In genomic region chr11:94974178-94974577, GRCh38 we compare ENCODE assay signal across 8 cellular contexts.
A peak's percentile ranks its signal among the peaks of the same experiment; 100 is the strongest.
DNase-seq lines count a peak whose midpoint lies in the region; ATAC-seq and TF ChIP-seq lines count a peak whose summit lies in the region.

No MANE protein-coding gene starts in this region.

- peak overlapping the region in 10 of 11 experiments; percentile 83 to 93 (median 90); a peak in 16 of 22 replicates for H3K27ac ChIP-seq in BLaER1 treated with 17β-estradiol and CSF1 and Interleukin-3, amounts not matched to agents 10 nM and 100 nM

- peak overlapping the region; percentile 90 to 98 (median 95); a peak in 20 of 22 replicates for H3K9ac ChIP-seq in BLaER1 treated with 17β-estradiol and CSF1 and Interleukin-3, amounts not matched to agents 10 nM and 100 nM
- H3K9ac ChIP-seq in endocrine pancreas (ENCODE audit: control insufficient read depth, insufficient read depth, low read length) = peak overlapping the region; percentile 89

- peak overlapping the region; percentile 99 for H2AFZ ChIP-seq in neuron (ENCODE audit: low read depth, low read length)

- peak overlapping the region; percentile 94 to 100 (median 96) for H3K4me3 ChIP-seq in BLaER1 treated with 17β-estradiol and CSF1 and Interleukin-3, amounts not matched to agents 10 nM and 100 nM
- H3K4me3 ChIP-seq in NB4 (ENCODE audit: low read depth, low read length) = peak overlapping the region; percentile 92
- peak overlapping the region; percentile 93 for H3K4me3 ChIP-seq in endocrine pancreas (ENCODE audit: control insufficient read depth, insufficient read depth, low read length)
- peak overlapping the region; percentile 100 for H3K4me3 ChIP-seq in neuron (ENCODE audit: low read length)

- peaks cover 0 to 7% (median 0%) of the 10 kb centered on the region in 11 experiments; a peak in 2 of 22 replicates for H3K9me3 ChIP-seq in BLaER1 treated with 17β-estradiol and CSF1 and Interleukin-3, amounts not matched to agents 10 nM and 100 nM (replicated peaks in 1 of 11)
- H3K9me3 ChIP-seq in endocrine pancreas (ENCODE audit: control insufficient read depth, low read length) (no peaks in the 10 kb centered on the region), neuron (ENCODE audit: low read length) (no peaks in the 10 kb centered on the region)

- DNase-seq in NB4 (ENCODE audit: low read depth) = no peak
- no peak for DNase-seq in GM19238 (ENCODE audit: insufficient read length, low spot score)
- DNase-seq in cerebellar cortex (ENCODE audit: low spot score) = no peak

- TF ChIP-seq POLR2A in NB4 (IDR thresholded peaks at IDR 0.05; ENCODE audit: extremely low read depth, insufficient read length) = no peak

- peaks cover 9 to 23% (median 14%) of the 10 kb centered on the region in 10 experiments; a peak in 19 of 20 replicates for H3K4me1 ChIP-seq in BLaER1 treated with 17β-estradiol and CSF1 and Interleukin-3, amounts not matched to agents 10 nM and 100 nM
- H3K4me1 ChIP-seq in endocrine pancreas (ENCODE audit: control insufficient read depth, insufficient read depth, low read length) (peaks cover 18% of the 10 kb centered on the region), neuron (ENCODE audit: insufficient read depth, low read length) (peaks cover 15% of the 10 kb centered on the region)

- no peak for TF ChIP-seq CTCF in NB4 (IDR thresholded peaks at IDR 0.05; ENCODE audit: low read depth, low read length)

- no peak for ATAC-seq in HG03039 (IDR thresholded peaks at IDR 0.05; ENCODE audit: unreplicated experiment)
- ATAC-seq in GM18519 (IDR thresholded peaks at IDR 0.05; ENCODE audit: low FRiP score, unreplicated experiment) = no peak

- H4K20me1 ChIP-seq in BLaER1 treated with 17β-estradiol and CSF1 and Interleukin-3, amounts not matched to agents 10 nM and 100 nM = peaks cover 0 to 13% (median 4%) of the 10 kb centered on the region in 11 experiments; a peak in 6 of 22 replicates

- H3K4me2 ChIP-seq in BLaER1 treated with 17β-estradiol and CSF1 and Interleukin-3, amounts not matched to agents 10 nM and 100 nM = peak overlapping the region; percentile 62 to 95 (median 73)

- H3K36me3 ChIP-seq in BLaER1 treated with 17β-estradiol and CSF1 and Interleukin-3, amounts not matched to agents 10 nM and 100 nM = peaks cover 23 to 32% (median 29%) of the 10 kb centered on the region in 11 experiments
- peaks cover 2% of the 10 kb centered on the region for H3K36me3 ChIP-seq in endocrine pancreas (ENCODE audit: control insufficient read depth, insufficient read depth, low read length)
- peaks cover 31% of the 10 kb centered on the region for H3K36me3 ChIP-seq in neuron (ENCODE audit: insufficient read depth, low read length)

- no peaks in the 10 kb centered on the region for H3K27me3 ChIP-seq in BLaER1 treated with 17β-estradiol and CSF1 and Interleukin-3, amounts not matched to agents 10 nM and 100 nM
- H3K27me3 ChIP-seq in endocrine pancreas (ENCODE audit: control insufficient read depth, insufficient read depth, low read length) = no peaks in the 10 kb centered on the region
- H3K27me3 ChIP-seq in neuron (ENCODE audit: insufficient read depth, low read length) = no peaks in the 10 kb centered on the region
